In the genomic region with DNA sequence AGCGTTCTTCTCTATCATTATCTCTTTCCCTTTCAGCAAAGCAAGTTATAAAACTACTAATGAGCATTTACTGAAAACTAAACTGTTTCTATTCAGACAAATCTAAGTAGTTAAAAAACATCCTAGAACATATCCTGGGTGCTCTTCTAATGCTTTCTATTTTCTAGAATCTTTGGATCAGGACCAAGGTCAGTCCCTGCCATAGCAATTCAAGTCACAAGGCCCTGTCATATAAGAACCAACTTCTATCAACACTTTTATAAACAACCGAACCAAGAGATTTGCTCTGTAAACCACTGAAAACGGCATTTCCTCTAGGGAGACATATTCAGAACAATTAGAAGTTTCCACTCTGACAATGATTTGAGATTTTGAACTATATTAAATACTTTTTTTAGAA, we compare ENCODE assay signal across 25 cellular contexts. TPM values are rescaled to one million over a fixed set of nuclear protein-coding genes. Genes with fewer than 3 reads are reported as not detected.
A peak's percentile ranks its signal among the peaks of the same experiment; 100 is the strongest.
DNase-seq lines count a peak whose midpoint lies in the region; ATAC-seq, FAIRE-seq and TF ChIP-seq lines count a peak whose summit lies in the region.
"Had no signal": no experiment of that assay in that cellular context is flagged by ENCODE, and none has a peak within 500 bp of the region (broad histone marks: within the 10 kb centered on the region; RNA-seq: fewer than 3 reads in every experiment).

No MANE protein-coding gene starts in this region.

- peak overlapping the region in 7 of 11 experiments; percentile 3 to 52 (median 44); a peak in 10 of 22 replicates for H3K4me2 ChIP-seq in BLaER1 treated with 17β-estradiol and CSF1 and Interleukin-3, amounts not matched to agents 10 nM and 100 nM

- no peak for TF ChIP-seq RAD21 in Ishikawa (IDR thresholded peaks at IDR 0.05; ENCODE audit: low read depth)

- no peak overlapping the region for H3K4me3 ChIP-seq in BLaER1 treated with 17β-estradiol and CSF1 and Interleukin-3, amounts not matched to agents 10 nM and 100 nM
- H3K4me3 ChIP-seq in pancreas (no peak overlapping the region), Caco-2 (ENCODE audit: low read depth, low read length) (no peak overlapping the region)
- H3K4me3 ChIP-seq: GM12878 had no signal

- H3K27ac Mint-ChIP-seq in Caco-2 (ENCODE audit: unreplicated experiment), result no peak overlapping the region
- H3K27ac Mint-ChIP-seq: CD14-positive monocyte; CD4-positive, alpha-beta memory T cell; CD4-positive, CD25-positive, alpha-beta regulatory T cell had no signal

- WGBS in pancreas, 2 donors, result 54 to 57% methylated on average over 3 of the region's 3 CpGs

- peaks cover 9% of the 10 kb centered on the region for H3K9me3 Mint-ChIP-seq in Caco-2 (ENCODE audit: unreplicated experiment)

- DNase-seq in pancreas (no peak), GM10248 (ENCODE audit: extremely low spot score) (no peak), Caco-2 (no peak), NCI-H128 (lab: John Stamatoyannopoulos, UW; ENCODE audit: unreplicated experiment) (no peak), Kasumi-1 (lab: John Stamatoyannopoulos, UW) (no peak)
- DNase-seq: 8988T; ACHN; BE2C; C1 segment of cervical spinal cord; Calu3; CD4-positive, alpha-beta memory T cell; CD4-positive, CD25-positive, alpha-beta regulatory T cell; CD8-positive, alpha-beta memory T cell; COR-L47; DMS79 treated with DMSO at 0.1 percent for 48 hours; GF-D8 had no signal

- H3K36me3 ChIP-seq in BLaER1 treated with 17β-estradiol and CSF1 and Interleukin-3, amounts not matched to agents 10 nM and 100 nM, result no peaks in the 10 kb centered on the region
- H3K36me3 ChIP-seq in pancreas (no peaks in the 10 kb centered on the region), Caco-2 (ENCODE audit: control insufficient read depth, insufficient read depth, low read length) (peaks cover 2% of the 10 kb centered on the region)
- H3K36me3 ChIP-seq: BE2C had no signal

- no peak overlapping the region for H3K4me3 Mint-ChIP-seq in Caco-2 (ENCODE audit: unreplicated experiment)
- H3K4me3 Mint-ChIP-seq: CD14-positive monocyte; CD4-positive, alpha-beta memory T cell; CD8-positive, alpha-beta memory T cell had no signal

- H3K9ac ChIP-seq in BLaER1 treated with 17β-estradiol and CSF1 and Interleukin-3, amounts not matched to agents 10 nM and 100 nM, result no peak overlapping the region

- BruUV-seq in Caco-2 (replicated peaks; lab: Mats Ljungman, UMichigan), result no TSS peak

- H3K27ac ChIP-seq in BLaER1 treated with 17β-estradiol and CSF1 and Interleukin-3, amounts not matched to agents 10 nM and 100 nM, result peak overlapping the region in 1 of 11 experiments; percentile 19; a peak in 1 of 22 replicates
- peak overlapping the region in 1 of 4 donors; percentile 34 for H3K27ac ChIP-seq in pancreas

- POLR2A ChIA-PET in GM10248 (lab: Yijun Ruan, JAX) (no interaction called here), Caco-2 (lab: Charles Lee) (no interaction called here)

- H4K20me1 ChIP-seq in BLaER1 treated with 17β-estradiol and CSF1 and Interleukin-3, amounts not matched to agents 10 nM and 100 nM, result no peaks in the 10 kb centered on the region

- peaks cover 22% of the 10 kb centered on the region for H3K36me3 Mint-ChIP-seq in Caco-2 (ENCODE audit: insufficient read depth, unreplicated experiment)
- H3K36me3 Mint-ChIP-seq: CD14-positive monocyte; CD4-positive, alpha-beta memory T cell; CD4-positive, CD25-positive, alpha-beta regulatory T cell had no signal

- H3K9me3 ChIP-seq in BLaER1 treated with 17β-estradiol and CSF1 and Interleukin-3, amounts not matched to agents 10 nM and 100 nM (replicated peaks in 1 of 11), result peaks cover 0 to 13% (median 0%) of the 10 kb centered on the region in 11 experiments; a peak in 4 of 22 replicates
- no peaks in the 10 kb centered on the region for H3K9me3 ChIP-seq in pancreas
- no peaks in the 10 kb centered on the region for H3K9me3 ChIP-seq in Caco-2
- H3K9me3 ChIP-seq: BE2C had no signal

- H3K27me3 Mint-ChIP-seq in Caco-2 (ENCODE audit: insufficient read depth, unreplicated experiment), result no peaks in the 10 kb centered on the region
- H3K27me3 Mint-ChIP-seq: CD4-positive, alpha-beta memory T cell; CD4-positive, CD25-positive, alpha-beta regulatory T cell; CD8-positive, alpha-beta memory T cell had no signal

- TF ChIP-seq CTCF in pancreas (IDR thresholded peaks at IDR 0.05) (no peak), GM10248 (IDR thresholded peaks at IDR 0.05; ENCODE audit: control extremely low read depth, extremely low read depth, low read depth, missing control alignments) (no peak), Caco-2 (IDR thresholded peaks at IDR 0.05; ENCODE audit: insufficient read depth in 1 of 2, low read depth in 1 of 2, low read length in 1 of 2, severe bottlenecking in 1 of 2, unreplicated experiment in 1 of 2) (no peak)

- intact Hi-C loops in pancreas (cut with DNase I) (no loop called here), Caco-2 (cut with micrococcal nuclease; ENCODE audit: unreplicated experiment) (no loop called here)

- peaks cover 0 to 25% (median 17%) of the 10 kb centered on the region in 10 experiments; a peak in 11 of 20 replicates for H3K4me1 ChIP-seq in BLaER1 treated with 17β-estradiol and CSF1 and Interleukin-3, amounts not matched to agents 10 nM and 100 nM
- no peaks in the 10 kb centered on the region for H3K4me1 ChIP-seq in pancreas
- 0 out of 2 replicates have a peak, but pooled peaks cover 6% of the 10 kb centered on the region for H3K4me1 ChIP-seq in Caco-2
- H3K4me1 ChIP-seq: BE2C had no signal

- peak; percentile 28 to 70 (median 36) for ATAC-seq in pancreas
- ATAC-seq: GM12878 had no signal

- no peak for TF ChIP-seq EP300 in Ishikawa (IDR thresholded peaks at IDR 0.05; ENCODE audit: borderline replicate concordance)

- H3K4me1 Mint-ChIP-seq in Caco-2 (ENCODE audit: low read depth, unreplicated experiment), result peaks cover 8% of the 10 kb centered on the region
- H3K4me1 Mint-ChIP-seq: CD14-positive monocyte; CD4-positive, alpha-beta memory T cell; CD4-positive, CD25-positive, alpha-beta regulatory T cell; CD8-positive, alpha-beta memory T cell had no signal

- CTCF ChIA-PET in GM10248 (lab: Yijun Ruan, JAX), result interaction anchor here (1.0 kb wide), 1 partner anchor 227 kb away, joined by 3 read pairs; no protein-coding TSS in a partner anchor
- CTCF ChIA-PET in Caco-2 (lab: Charles Lee), result no interaction called here

- no peaks in the 10 kb centered on the region for H3K27me3 ChIP-seq in BLaER1 treated with 17β-estradiol and CSF1 and Interleukin-3, amounts not matched to agents 10 nM and 100 nM
- no peaks in the 10 kb centered on the region for H3K27me3 ChIP-seq in pancreas
- no peaks in the 10 kb centered on the region for H3K27me3 ChIP-seq in Caco-2 (replicated peaks; ENCODE audit: control insufficient read depth, insufficient read depth, low read length)
- H3K27me3 ChIP-seq: BE2C had no signal

- FAIRE-seq in pancreas (lab: Jason Lieb, UNC), result no peak
- FAIRE-seq: A204.1, D721Med, G401.6, GM12878, GM12892 had no signal

TF ChIP-seq in Ishikawa, 13 proteins besides CTCF, POLR2A, EP300 and RAD21:
- TF ChIP-seq, protein P1, sequence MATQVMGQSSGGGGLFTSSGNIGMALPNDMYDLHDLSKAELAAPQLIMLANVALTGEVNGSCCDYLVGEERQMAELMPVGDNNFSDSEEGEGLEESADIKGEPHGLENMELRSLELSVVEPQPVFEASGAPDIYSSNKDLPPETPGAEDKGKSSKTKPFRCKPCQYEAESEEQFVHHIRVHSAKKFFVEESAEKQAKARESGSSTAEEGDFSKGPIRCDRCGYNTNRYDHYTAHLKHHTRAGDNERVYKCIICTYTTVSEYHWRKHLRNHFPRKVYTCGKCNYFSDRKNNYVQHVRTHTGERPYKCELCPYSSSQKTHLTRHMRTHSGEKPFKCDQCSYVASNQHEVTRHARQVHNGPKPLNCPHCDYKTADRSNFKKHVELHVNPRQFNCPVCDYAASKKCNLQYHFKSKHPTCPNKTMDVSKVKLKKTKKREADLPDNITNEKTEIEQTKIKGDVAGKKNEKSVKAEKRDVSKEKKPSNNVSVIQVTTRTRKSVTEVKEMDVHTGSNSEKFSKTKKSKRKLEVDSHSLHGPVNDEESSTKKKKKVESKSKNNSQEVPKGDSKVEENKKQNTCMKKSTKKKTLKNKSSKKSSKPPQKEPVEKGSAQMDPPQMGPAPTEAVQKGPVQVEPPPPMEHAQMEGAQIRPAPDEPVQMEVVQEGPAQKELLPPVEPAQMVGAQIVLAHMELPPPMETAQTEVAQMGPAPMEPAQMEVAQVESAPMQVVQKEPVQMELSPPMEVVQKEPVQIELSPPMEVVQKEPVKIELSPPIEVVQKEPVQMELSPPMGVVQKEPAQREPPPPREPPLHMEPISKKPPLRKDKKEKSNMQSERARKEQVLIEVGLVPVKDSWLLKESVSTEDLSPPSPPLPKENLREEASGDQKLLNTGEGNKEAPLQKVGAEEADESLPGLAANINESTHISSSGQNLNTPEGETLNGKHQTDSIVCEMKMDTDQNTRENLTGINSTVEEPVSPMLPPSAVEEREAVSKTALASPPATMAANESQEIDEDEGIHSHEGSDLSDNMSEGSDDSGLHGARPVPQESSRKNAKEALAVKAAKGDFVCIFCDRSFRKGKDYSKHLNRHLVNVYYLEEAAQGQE (IDR thresholded peaks at IDR 0.05; ENCODE audit: low read depth), result peak; percentile 14; the same call in 1 of the 2 replicates
- TF ChIP-seq TEAD4 (IDR thresholded peaks at IDR 0.05), result no peak
TF ChIP-seq in Ishikawa: peak in this region for 1.

RNA-seq across cellular contexts. Expression of gene LGSN, which starts 51.3 kb away (rescaled TPM):
- total RNA-seq in pancreas (under 1 TPM in 3 of 6 donors, not detected in 3; 0.19 to 0.52 (median 0.22) TPM), Caco-2 (2022) (10.8 and 13.2 TPM in 2 replicates)
- under 1 TPM; 0.04 to 0.12 TPM for polyA plus RNA-seq in pancreas
- total RNA-seq: A673; Calu3; CD8-positive, alpha-beta memory T cell; GM12878 had no signal
- polyA plus RNA-seq: CD14-positive monocyte; CD4-positive, alpha-beta memory T cell; GM12878 had no signal
